Comparison of ENCODE assay signal across 8 cellular contexts in the genomic region with DNA sequence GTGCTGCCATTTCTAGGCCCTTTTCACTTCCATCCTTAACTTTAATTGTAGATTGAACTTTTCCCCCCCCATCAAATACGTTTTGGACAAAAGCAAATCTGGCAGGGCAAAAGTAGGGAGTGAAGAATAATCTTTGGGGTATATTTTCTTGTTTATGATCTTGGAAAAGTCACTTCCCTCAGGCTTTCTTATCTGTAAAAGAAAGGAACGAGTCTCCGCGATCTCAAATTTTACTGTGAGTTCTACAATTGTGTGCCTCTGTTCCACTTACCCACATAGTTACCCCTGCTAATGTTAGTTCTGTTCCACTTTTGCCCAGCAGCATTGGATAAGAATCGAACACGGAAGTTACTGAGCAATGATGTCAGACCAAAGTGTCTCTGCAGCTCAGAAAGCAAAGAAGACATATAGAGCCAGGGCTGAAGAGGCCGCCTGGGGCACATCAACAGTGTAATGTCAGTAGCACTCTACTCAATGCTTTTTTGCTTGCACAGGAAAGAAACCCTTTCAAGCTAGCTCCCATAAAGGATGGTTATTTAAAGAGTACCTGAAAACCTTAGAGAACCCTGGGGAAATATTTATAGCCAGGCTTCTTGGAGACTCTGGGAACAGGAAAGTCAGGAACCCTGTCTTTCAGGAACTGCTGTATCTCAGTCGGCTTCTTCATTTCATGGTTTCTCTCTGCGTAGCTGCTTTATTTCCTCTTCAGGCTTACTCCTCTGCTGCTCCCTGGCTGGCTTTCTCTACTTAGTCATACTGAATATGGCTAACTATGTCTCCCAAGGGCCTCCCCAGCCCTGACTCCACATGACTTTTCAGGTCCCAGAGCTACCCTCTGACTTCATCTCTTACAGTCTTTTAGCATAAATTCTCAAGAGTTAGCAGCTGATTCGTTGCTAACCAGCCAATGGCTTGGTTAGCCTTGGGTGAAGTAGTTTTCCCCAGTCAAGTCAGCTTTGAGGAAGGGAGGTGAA.
DNase-seq lines count a peak whose midpoint lies in the region; ATAC-seq, FAIRE-seq and TF ChIP-seq lines count a peak whose summit lies in the region.

No MANE protein-coding gene starts in this region.

- intact Hi-C loops in GM12878 (cut with micrococcal nuclease; ENCODE audit: unreplicated experiment), result no loop called here
- intact Hi-C loops in psoas muscle (cut with DNase I), result no loop called here

- DNase-seq in GM12878 (ENCODE audit: low read depth, low spot score) (no peak), psoas muscle (peak in 1 of 2 donors; percentile 38), D341Med (ENCODE audit: low spot score) (no peak), NCI-H1417 treated with DMSO at 0.1 percent for 48 hours (lab: John Stamatoyannopoulos, UW) (no peak), endothelial cell (ENCODE audit: low spot score) (no peak)
- DNase-seq in NK-92 treated with Interleukin-12 subunit alpha and Interleukin-12 subunit beta, amount 100 ng/mL, for 24 hours (lab: John Stamatoyannopoulos, UW), result no peak

- H3K9me3 ChIP-seq in GM12878 (replicated peaks; ENCODE audit: control insufficient read depth, insufficient read depth, low read length), result no peaks in the 10 kb centered on the region
- no peaks in the 10 kb centered on the region for H3K9me3 ChIP-seq in psoas muscle

- H2AFZ ChIP-seq in GM12878 (ENCODE audit: control insufficient read depth, low read depth, low read length), result no peak overlapping the region

- no peak overlapping the region for H3K9ac ChIP-seq in GM12878 (ENCODE audit: control insufficient read depth, insufficient read depth, low read length)

- H3K4me3 Mint-ChIP-seq in endothelial cell (ENCODE audit: unreplicated experiment), result no peak overlapping the region

- TF ChIP-seq RAD21 in GM12878 (IDR thresholded peaks at IDR 0.05; ENCODE audit: insufficient read depth, low read depth, low read length), result no peak

- no peak for TF ChIP-seq EP300 in GM12878 (IDR thresholded peaks at IDR 0.05; ENCODE audit: borderline replicate concordance in 1 of 2, control insufficient read depth in 1 of 2, low read depth in 2 of 2, low read length in 2 of 2)

- H3K27ac ChIP-seq in GM12878 (ENCODE audit: control insufficient read depth, insufficient read depth), result no peak overlapping the region
- no peak overlapping the region for H3K27ac ChIP-seq in psoas muscle

- no TSS peak for BruUV-seq in GM12878 (replicated peaks; lab: Mats Ljungman, UMichigan)

- RAD21 ChIA-PET in GM12878 (lab: Charles Lee; ENCODE audit: unreplicated experiment), result interaction anchor here (1.1 to 2.1 kb wide), 4 partner anchors 10 to 152 kb away, joined by 3 to 13 read pairs (median 4); no protein-coding TSS in a partner anchor

- H3K4me3 ChIP-seq in GM12878, result no peak overlapping the region
- H3K4me3 ChIP-seq in psoas muscle, result no peak overlapping the region

- no peaks in the 10 kb centered on the region for H3K79me2 ChIP-seq in GM12878 (ENCODE audit: control insufficient read depth, insufficient read depth, low read length)

- H3K27me3 ChIP-seq in GM12878 (replicated peaks in 1 of 2; ENCODE audit: control insufficient read depth in 2 of 2, insufficient read depth in 2 of 2, low read length in 1 of 2) (no peaks in the 10 kb centered on the region), psoas muscle (ENCODE audit: insufficient read depth in 3 of 3, low read length in 2 of 3) (no peaks in the 10 kb centered on the region)

- no peaks in the 10 kb centered on the region for H3K9me3 Mint-ChIP-seq in endothelial cell (ENCODE audit: unreplicated experiment)

- TF ChIP-seq POLR2A in GM12878 (IDR thresholded peaks at IDR 0.05; ENCODE audit: low read depth, low read length), result no peak

- H3K36me3 ChIP-seq in GM12878 (ENCODE audit: control insufficient read depth in 2 of 2, insufficient read depth in 2 of 2, low read length in 1 of 2) (no peaks in the 10 kb centered on the region), psoas muscle (ENCODE audit: insufficient read depth in 1 of 2, low read depth in 1 of 2) (no peaks in the 10 kb centered on the region)

- no peaks in the 10 kb centered on the region for H3K4me1 ChIP-seq in GM12878 (ENCODE audit: control insufficient read depth, insufficient read depth, low read length)
- H3K4me1 ChIP-seq in psoas muscle, result no peaks in the 10 kb centered on the region

- ATAC-seq in GM19397 (IDR thresholded peaks at IDR 0.05; ENCODE audit: unreplicated experiment) (peak; percentile 64), HG03025 (IDR thresholded peaks at IDR 0.05; ENCODE audit: low FRiP score, unreplicated experiment) (peak; percentile 86), GM12878 (peak; percentile 74), psoas muscle (peak in 3 of 4 donors; percentile 59 to 68 (median 60))

- TF ChIP-seq CTCF in GM12878 (IDR thresholded peaks at IDR 0.05 in 2 of 3, conservative IDR thresholded peaks at IDR 0.05 in 1 of 3; ENCODE audit: control insufficient read depth in 2 of 3, extremely low read depth in 1 of 3, insufficient read depth in 1 of 3, low read depth in 3 of 3, low read length in 3 of 3) (no peak), psoas muscle (IDR thresholded peaks at IDR 0.05) (no peak), endothelial cell (IDR thresholded peaks at IDR 0.05; ENCODE audit: unreplicated experiment) (no peak)

- H3K4me2 ChIP-seq in GM12878 (ENCODE audit: control insufficient read depth, insufficient read depth), result no peak overlapping the region

- H3K27me3 Mint-ChIP-seq in endothelial cell (ENCODE audit: unreplicated experiment), result no peaks in the 10 kb centered on the region

- no peaks in the 10 kb centered on the region for H3K36me3 Mint-ChIP-seq in endothelial cell (ENCODE audit: low read depth, unreplicated experiment)

- no peak overlapping the region for H3K27ac Mint-ChIP-seq in endothelial cell (ENCODE audit: unreplicated experiment)

- POLR2A ChIA-PET in GM12878 (lab: Charles Lee), result interaction anchor here (1.0 to 2.1 kb wide), 3 partner anchors 10 to 125 kb away, joined by 3 to 5 read pairs (median 4); no protein-coding TSS in a partner anchor

- no peaks in the 10 kb centered on the region for H4K20me1 ChIP-seq in GM12878 (ENCODE audit: control insufficient read depth, insufficient read depth)

- WGBS in GM12878 (ENCODE audit: insufficient coverage, insufficient replicate concordance, low lambda C conversion rate, missing lambda C conversion rate), result 51% methylated on average over 10 of the region's 10 CpGs
- WGBS in psoas muscle, 3 donors, result 79 to 84% (median 79%) methylated on average over 10 of the region's 10 CpGs

- CTCF ChIA-PET in GM12878 (lab: Yijun Ruan, JAX), result interaction anchor here (0.9 to 4.0 kb wide), 5 partner anchors 10 to 152 kb away, joined by 3 to 17 read pairs (median 5); a partner anchor contains a TSS

- SMC1A ChIA-PET in GM12878 (lab: Charles Lee; ENCODE audit: uncharacterized antibody, unreplicated experiment), result interaction anchor here (0.7 to 2.2 kb wide), 11 partner anchors 10 to 416 kb away, joined by 3 to 14 read pairs (median 4); no protein-coding TSS in a partner anchor

- in situ Hi-C loops in GM12878 (cut with MboI), result no loop called here

- no peaks in the 10 kb centered on the region for H3K4me1 Mint-ChIP-seq in endothelial cell (ENCODE audit: unreplicated experiment)

- FAIRE-seq in GM12878 (lab: Jason Lieb, UNC), result no peak

TF ChIP-seq in GM12878, 131 proteins besides CTCF, POLR2A, EP300 and RAD21 (continues in another document):
- no peak for TF ChIP-seq IRF4 (IDR thresholded peaks at IDR 0.05; ENCODE audit: low read depth, low read length)
- no peak for TF ChIP-seq CBX3 (IDR thresholded peaks at IDR 0.05; ENCODE audit: borderline replicate concordance, low read depth)
- no peak for TF ChIP-seq RFX5 (IDR thresholded peaks at IDR 0.05; ENCODE audit: low read depth, low read length)
- TF ChIP-seq NFIC (IDR thresholded peaks at IDR 0.05; ENCODE audit: low read depth, low read length), result no peak
- no peak for TF ChIP-seq RAD51 (IDR thresholded peaks at IDR 0.05)
- TF ChIP-seq, protein P1, sequence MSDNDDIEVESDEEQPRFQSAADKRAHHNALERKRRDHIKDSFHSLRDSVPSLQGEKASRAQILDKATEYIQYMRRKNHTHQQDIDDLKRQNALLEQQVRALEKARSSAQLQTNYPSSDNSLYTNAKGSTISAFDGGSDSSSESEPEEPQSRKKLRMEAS (IDR thresholded peaks at IDR 0.05; ENCODE audit: low read depth, low read length), result no peak
- TF ChIP-seq, protein P2, sequence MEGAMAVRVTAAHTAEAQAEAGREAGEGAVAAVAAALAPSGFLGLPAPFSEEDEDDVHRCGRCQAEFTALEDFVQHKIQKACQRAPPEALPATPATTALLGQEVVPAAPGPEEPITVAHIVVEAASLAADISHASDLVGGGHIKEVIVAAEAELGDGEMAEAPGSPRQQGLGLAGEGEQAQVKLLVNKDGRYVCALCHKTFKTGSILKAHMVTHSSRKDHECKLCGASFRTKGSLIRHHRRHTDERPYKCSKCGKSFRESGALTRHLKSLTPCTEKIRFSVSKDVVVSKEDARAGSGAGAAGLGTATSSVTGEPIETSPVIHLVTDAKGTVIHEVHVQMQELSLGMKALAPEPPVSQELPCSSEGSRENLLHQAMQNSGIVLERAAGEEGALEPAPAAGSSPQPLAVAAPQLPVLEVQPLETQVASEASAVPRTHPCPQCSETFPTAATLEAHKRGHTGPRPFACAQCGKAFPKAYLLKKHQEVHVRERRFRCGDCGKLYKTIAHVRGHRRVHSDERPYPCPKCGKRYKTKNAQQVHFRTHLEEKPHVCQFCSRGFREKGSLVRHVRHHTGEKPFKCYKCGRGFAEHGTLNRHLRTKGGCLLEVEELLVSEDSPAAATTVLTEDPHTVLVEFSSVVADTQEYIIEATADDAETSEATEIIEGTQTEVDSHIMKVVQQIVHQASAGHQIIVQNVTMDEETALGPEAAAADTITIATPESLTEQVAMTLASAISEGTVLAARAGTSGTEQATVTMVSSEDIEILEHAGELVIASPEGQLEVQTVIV (IDR thresholded peaks at IDR 0.05; ENCODE audit: borderline replicate concordance, partially characterized antibody), result no peak
- no peak for TF ChIP-seq NFXL1 (IDR thresholded peaks at IDR 0.05; ENCODE audit: borderline replicate concordance)
- TF ChIP-seq SIN3A (IDR thresholded peaks at IDR 0.05; ENCODE audit: low read depth, low read length), result no peak
- TF ChIP-seq SIX5 (IDR thresholded peaks at IDR 0.05; ENCODE audit: low read depth, low read length, severe bottlenecking), result no peak
- no peak for TF ChIP-seq SPI1 (IDR thresholded peaks at IDR 0.05; ENCODE audit: borderline replicate concordance, insufficient read depth, low read depth, low read length)
